Comparison of ENCODE assay signal across 1 cellular context in genomic region chr14:64947710-64948611, GRCh38.
TF ChIP-seq lines count a peak whose summit lies in the region.

No MANE protein-coding gene starts in this region.

TF ChIP-seq in HepG2, 621 proteins besides CTCF, POLR2A, EP300 and RAD21 (continued from another document and continues in another):
- no peak for TF ChIP-seq BCL3 (CRISPR knock-in tag; IDR thresholded peaks at IDR 0.05)
- no peak for TF ChIP-seq HINFP (CRISPR knock-in tag; IDR thresholded peaks at IDR 0.05; ENCODE audit: low read depth)
- no peak for TF ChIP-seq LRRFIP1 (CRISPR knock-in tag; conservative IDR thresholded peaks at IDR 0.05)
- TF ChIP-seq CC2D1A (CRISPR knock-in tag; IDR thresholded peaks at IDR 0.05) = no peak
- no peak for TF ChIP-seq NFATC3 (CRISPR knock-in tag; IDR thresholded peaks at IDR 0.05)
- no peak for TF ChIP-seq REL (CRISPR knock-in tag; conservative IDR thresholded peaks at IDR 0.05)
- no peak for TF ChIP-seq ATF7-NPFF (CRISPR knock-in tag; IDR thresholded peaks at IDR 0.05; ENCODE audit: low read depth)
- TF ChIP-seq E2F5 (CRISPR knock-in tag; conservative IDR thresholded peaks at IDR 0.05) = no peak
- TF ChIP-seq RAD51 (IDR thresholded peaks at IDR 0.05; ENCODE audit: borderline replicate concordance) = no peak
- no peak for TF ChIP-seq ZNF615 (CRISPR knock-in tag; IDR thresholded peaks at IDR 0.05; ENCODE audit: borderline replicate concordance)
- no peak for TF ChIP-seq EZH2 (conservative IDR thresholded peaks at IDR 0.05; ENCODE audit: low read depth, low read length)
- TF ChIP-seq ZNF7 (CRISPR knock-in tag; IDR thresholded peaks at IDR 0.05) = no peak
- TF ChIP-seq ARNT2 (CRISPR knock-in tag; IDR thresholded peaks at IDR 0.05; ENCODE audit: low read depth) = peak; percentile 56; the same call in 1 of the 2 replicates
- TF ChIP-seq SOX5 (CRISPR knock-in tag; IDR thresholded peaks at IDR 0.05; ENCODE audit: borderline replicate concordance) = peak; percentile 47; the same call in 1 of the 2 replicates
- TF ChIP-seq BORCS8-MEF2B (CRISPR knock-in tag; IDR thresholded peaks at IDR 0.05) = no peak
- no peak for TF ChIP-seq AKNA (CRISPR knock-in tag; IDR thresholded peaks at IDR 0.05; ENCODE audit: borderline replicate concordance)
- TF ChIP-seq ZFP62 (CRISPR knock-in tag; IDR thresholded peaks at IDR 0.05) = no peak
- TF ChIP-seq SETDB1 (CRISPR knock-in tag; IDR thresholded peaks at IDR 0.05; ENCODE audit: borderline replicate concordance) = no peak
- TF ChIP-seq MNT (IDR thresholded peaks at IDR 0.05) = no peak
- no peak for TF ChIP-seq FOXC1 (CRISPR knock-in tag; IDR thresholded peaks at IDR 0.05; ENCODE audit: borderline replicate concordance)
- TF ChIP-seq TSC22D2 (CRISPR knock-in tag; IDR thresholded peaks at IDR 0.05; ENCODE audit: borderline replicate concordance) = no peak
- no peak for TF ChIP-seq ZFAT (CRISPR knock-in tag; conservative IDR thresholded peaks at IDR 0.05)
- 0 out of 2 replicates have a peak, but pooled peaks have one; percentile 55 for TF ChIP-seq ZMAT3 (CRISPR knock-in tag; conservative IDR thresholded peaks at IDR 0.05)
- no peak for TF ChIP-seq ZNF580 (CRISPR knock-in tag; IDR thresholded peaks at IDR 0.05; ENCODE audit: borderline replicate concordance, low read depth)
- no peak; the same call in 1 of the 2 replicates for TF ChIP-seq ELF1 (CRISPR knock-in tag; IDR thresholded peaks at IDR 0.05)
- TF ChIP-seq FOXJ3 (CRISPR knock-in tag; IDR thresholded peaks at IDR 0.05; ENCODE audit: borderline replicate concordance) = no peak
- no peak for TF ChIP-seq ZNF317 (CRISPR knock-in tag; IDR thresholded peaks at IDR 0.05)
- no peak for TF ChIP-seq ZNF747 (CRISPR knock-in tag; IDR thresholded peaks at IDR 0.05; ENCODE audit: borderline replicate concordance)
- TF ChIP-seq ZSCAN25 (CRISPR knock-in tag; IDR thresholded peaks at IDR 0.05) = peak; percentile 96
- no peak for TF ChIP-seq ZBTB8A (CRISPR knock-in tag; IDR thresholded peaks at IDR 0.05; ENCODE audit: borderline replicate concordance, low read depth)
- TF ChIP-seq ZNF766 (CRISPR knock-in tag; IDR thresholded peaks at IDR 0.05; ENCODE audit: borderline replicate concordance) = no peak
- TF ChIP-seq ZNF768 (CRISPR knock-in tag; IDR thresholded peaks at IDR 0.05) = no peak
- TF ChIP-seq BRF2 (CRISPR knock-in tag; IDR thresholded peaks at IDR 0.05) = no peak
- peak; percentile 72 for TF ChIP-seq ZMYM3 (CRISPR knock-in tag; IDR thresholded peaks at IDR 0.05)
- no peak for TF ChIP-seq U2AF1 (optimal IDR thresholded peaks at IDR 0.05; ENCODE audit: low read depth, low read length)
- TF ChIP-seq STAT5B (CRISPR knock-in tag; IDR thresholded peaks at IDR 0.05) = no peak
- TF ChIP-seq CREM (IDR thresholded peaks at IDR 0.05) = peak; percentile 28; the same call in 1 of the 2 replicates
- no peak for TF ChIP-seq CREM (CRISPR knock-in tag; IDR thresholded peaks at IDR 0.05)
- no peak for TF ChIP-seq MED8 (CRISPR knock-in tag; IDR thresholded peaks at IDR 0.05; ENCODE audit: insufficient replicate concordance)
- TF ChIP-seq SAFB2 (CRISPR knock-in tag; IDR thresholded peaks at IDR 0.05; ENCODE audit: borderline replicate concordance, low read depth) = no peak
- TF ChIP-seq SP4 (CRISPR knock-in tag; IDR thresholded peaks at IDR 0.05) = peak; percentile 53; the same call in 1 of the 2 replicates
- TF ChIP-seq ZNF460 (CRISPR knock-in tag; IDR thresholded peaks at IDR 0.05; ENCODE audit: borderline replicate concordance) = no peak; the same call in 1 of the 2 replicates
- no peak for TF ChIP-seq SP2 (CRISPR knock-in tag; IDR thresholded peaks at IDR 0.05)
- TF ChIP-seq ZNF598 (CRISPR knock-in tag; IDR thresholded peaks at IDR 0.05; ENCODE audit: borderline replicate concordance) = no peak
- TF ChIP-seq HNRNPL (IDR thresholded peaks at IDR 0.05; ENCODE audit: low read depth, low read length) = peak; percentile 98
- 0 out of 2 replicates have a peak, but pooled peaks have one; percentile 32 for TF ChIP-seq KMT2A (CRISPR knock-in tag; IDR thresholded peaks at IDR 0.05)
- no peak for TF ChIP-seq MLXIP (CRISPR knock-in tag; IDR thresholded peaks at IDR 0.05; ENCODE audit: borderline replicate concordance)
- TF ChIP-seq ZNF782 (CRISPR knock-in tag; IDR thresholded peaks at IDR 0.05; ENCODE audit: borderline replicate concordance) = no peak
- no peak for TF ChIP-seq SMAD3 (CRISPR knock-in tag; IDR thresholded peaks at IDR 0.05)
- TF ChIP-seq AKAP8 (CRISPR knock-in tag; IDR thresholded peaks at IDR 0.05) = no peak
